ENCODE assay signal across 2 cellular contexts in genomic region chr17:298791-299450, GRCh38.
TF ChIP-seq lines count a peak whose summit lies in the region.

No MANE protein-coding gene starts in this region.

TF ChIP-seq in liver, 16 proteins besides CTCF, POLR2A, EP300 and RAD21:
- TF ChIP-seq NR2F2 (IDR thresholded peaks at IDR 0.05): peak; percentile 11
- no peak for TF ChIP-seq FOXA2 (IDR thresholded peaks at IDR 0.05)

TF ChIP-seq in HepG2, 621 proteins besides CTCF, POLR2A, EP300 and RAD21:
- TF ChIP-seq TBX2 (CRISPR knock-in tag; IDR thresholded peaks at IDR 0.05; ENCODE audit: borderline replicate concordance) (no peak), KLF6 (CRISPR knock-in tag; IDR thresholded peaks at IDR 0.05) (no peak), ZNF274 (CRISPR knock-in tag; IDR thresholded peaks at IDR 0.05) (no peak), ZNF570 (CRISPR knock-in tag; IDR thresholded peaks at IDR 0.05; ENCODE audit: borderline replicate concordance) (no peak), ZNF256 (CRISPR knock-in tag; conservative IDR thresholded peaks at IDR 0.05) (no peak), SMARCE1 (IDR thresholded peaks at IDR 0.05; ENCODE audit: borderline replicate concordance) (no peak), ATF4 (CRISPR knock-in tag; IDR thresholded peaks at IDR 0.05) (no peak), MED1 (CRISPR knock-in tag; IDR thresholded peaks at IDR 0.05) (no peak), TARDBP (CRISPR knock-in tag; IDR thresholded peaks at IDR 0.05) (no peak), SIN3A (IDR thresholded peaks at IDR 0.05; ENCODE audit: borderline replicate concordance, low read depth, low read length) (no peak), MEIS2 (CRISPR knock-in tag; IDR thresholded peaks at IDR 0.05) (no peak), KLF9 (CRISPR knock-in tag; IDR thresholded peaks at IDR 0.05; ENCODE audit: low read depth) (no peak), RARA (CRISPR knock-in tag; IDR thresholded peaks at IDR 0.05) (no peak), BCL3 (CRISPR knock-in tag; IDR thresholded peaks at IDR 0.05) (no peak), RFX1 (IDR thresholded peaks at IDR 0.05) (no peak), PHF20 (CRISPR knock-in tag; IDR thresholded peaks at IDR 0.05) (no peak), ZNF607 (CRISPR knock-in tag; IDR thresholded peaks at IDR 0.05; ENCODE audit: borderline replicate concordance) (no peak), CSRNP2 (CRISPR knock-in tag; conservative IDR thresholded peaks at IDR 0.05; ENCODE audit: low read depth) (no peak)
